35 cellular contexts compared by ENCODE assay signal in genomic region chr2:1818811-1819210, GRCh38.
"Had no signal": no experiment of that assay in that cellular context is flagged by ENCODE, and none has a peak within 500 bp of the region (broad histone marks: within the 10 kb centered on the region; RNA-seq: fewer than 3 reads in every experiment).

No MANE protein-coding gene starts in this region.

- DNase-seq: activated CD4-positive, alpha-beta memory T cell treated with anti-CD3 and anti-CD28 coated beads, Interleukin-2, amount 10 ng/mL, durations not matched to agents 7 days and 5 days; activated CD4-positive, alpha-beta T cell treated with anti-CD3 and anti-CD28 coated beads, Interleukin-2, amount 10 ng/mL, durations not matched to agents 7 days and 5 days; activated CD8-positive, alpha-beta memory T cell treated with anti-CD3 and anti-CD28 coated beads, Interleukin-2, amount 50 U/mL, for 48 hours; activated gamma-delta T cell treated with Interleukin-2 at 50 U/mL for 16 hours; activated naive CD4-positive, alpha-beta T cell treated with anti-CD3 and anti-CD28 coated beads, Interleukin-2, amount 50 U/mL, for 16 hours; activated T-cell treated with anti-CD3 and anti-CD28 coated beads, Interleukin-2, amount 50 U/mL, for 4 hours; amniotic stem cell; central memory CD4-positive, alpha-beta T cell; endodermal cell; foreskin melanocyte; hippocampal formation; left cardiac atrium; left ventricle myocardium superior; mucosa of descending colon; naive B cell; nephron progenitor cell; pancreas; retina; small intestine; stimulated activated CD4-positive, alpha-beta T cell treated with anti-CD3 and anti-CD28 coated beads, Interleukin-1b, Interleukin-23, amount 100 ng/mL, for 48 hours; stimulated activated CD4-positive, alpha-beta T cell treated with anti-CD3 and anti-CD28 coated beads, Interleukin-4, amount 100 ng/mL, for 4 hours; stimulated activated CD8-positive, alpha-beta memory T cell treated with anti-CD3 and anti-CD28 coated beads, Interleukin-4, amount 100 ng/mL, for 48 hours; stimulated activated naive CD8-positive, alpha-beta T cell treated with anti-CD3 and anti-CD28 coated beads, Interleukin-15, amount 100 ng/mL, for 72 hours; substantia nigra; T-helper 17 cell; T1000; thyroid gland; upper lobe of right lung; WERI-Rb-1 had no signal

- H3K27me3 Mint-ChIP-seq: activated CD4-positive, alpha-beta memory T cell treated with anti-CD3 and anti-CD28 coated beads, Interleukin-2, amount 10 ng/mL, durations not matched to agents 7 days and 5 days; activated CD4-positive, alpha-beta T cell treated with anti-CD3 and anti-CD28 coated beads, Interleukin-2, amount 10 ng/mL, durations not matched to agents 7 days and 5 days; activated T-helper 17 cell treated with anti-CD3 and anti-CD28 coated beads, Interleukin-2, amount 50 U/mL, for 72 hours; dendritic cell treated with granulocyte-macrophage colony-stimulating factor and Interleukin-4, amounts not matched to agents 40 ng/mL and 50 ng/mL, for 4 days had no signal

- H3K27ac Mint-ChIP-seq: activated CD4-positive, alpha-beta memory T cell treated with anti-CD3 and anti-CD28 coated beads, Interleukin-2, amount 10 ng/mL, durations not matched to agents 7 days and 5 days; activated CD4-positive, alpha-beta T cell treated with anti-CD3 and anti-CD28 coated beads, Interleukin-2, amount 10 ng/mL, durations not matched to agents 7 days and 5 days; activated T-helper 17 cell treated with anti-CD3 and anti-CD28 coated beads, Interleukin-2, amount 50 U/mL, for 72 hours; dendritic cell treated with granulocyte-macrophage colony-stimulating factor and Interleukin-4, amounts not matched to agents 40 ng/mL and 50 ng/mL, for 4 days; endodermal cell; naive B cell; nephron progenitor cell; stimulated activated memory B cell treated with anti-CD40 and anti-IgM and Interleukin-4, amounts not matched to agents 10 μg/mL and 1 μg/mL and 100 μg/mL, for 72 hours; stimulated activated naive CD8-positive, alpha-beta T cell treated with anti-CD3 and anti-CD28 coated beads, Interleukin-15, amount 100 ng/mL, for 72 hours; T-helper 17 cell had no signal

- H3K27ac ChIP-seq: pancreas, thyroid gland, upper lobe of right lung, WERI-Rb-1 had no signal

- H3K4me3 Mint-ChIP-seq: activated CD4-positive, alpha-beta memory T cell treated with anti-CD3 and anti-CD28 coated beads, Interleukin-2, amount 10 ng/mL, durations not matched to agents 7 days and 5 days; activated CD4-positive, alpha-beta T cell treated with anti-CD3 and anti-CD28 coated beads, Interleukin-2, amount 10 ng/mL, durations not matched to agents 7 days and 5 days; activated T-cell treated with anti-CD3 and anti-CD28 coated beads, Interleukin-2, amount 50 U/mL, for 4 hours; activated T-helper 17 cell treated with anti-CD3 and anti-CD28 coated beads, Interleukin-2, amount 50 U/mL, for 72 hours; dendritic cell treated with granulocyte-macrophage colony-stimulating factor and Interleukin-4, amounts not matched to agents 40 ng/mL and 50 ng/mL, for 4 days; endodermal cell; naive B cell; nephron progenitor cell; stimulated activated memory B cell treated with anti-CD40 and anti-IgM and Interleukin-4, amounts not matched to agents 10 μg/mL and 1 μg/mL and 100 μg/mL, for 72 hours; stimulated activated naive CD8-positive, alpha-beta T cell treated with anti-CD3 and anti-CD28 coated beads, Interleukin-15, amount 100 ng/mL, for 72 hours; T-helper 17 cell had no signal

- H3K4me3 ChIP-seq: breast epithelium, mucosa of descending colon, pancreas, prostate gland, thyroid gland, upper lobe of right lung had no signal

- H3K4me1 Mint-ChIP-seq: activated CD4-positive, alpha-beta memory T cell treated with anti-CD3 and anti-CD28 coated beads, Interleukin-2, amount 10 ng/mL, durations not matched to agents 7 days and 5 days; activated CD4-positive, alpha-beta T cell treated with anti-CD3 and anti-CD28 coated beads, Interleukin-2, amount 10 ng/mL, durations not matched to agents 7 days and 5 days; activated T-helper 17 cell treated with anti-CD3 and anti-CD28 coated beads, Interleukin-2, amount 50 U/mL, for 72 hours; stimulated activated naive CD8-positive, alpha-beta T cell treated with anti-CD3 and anti-CD28 coated beads, Interleukin-15, amount 100 ng/mL, for 72 hours had no signal

- H3K27me3 ChIP-seq: breast epithelium, pancreas, thyroid gland, upper lobe of right lung had no signal

- H3K9me3 Mint-ChIP-seq: activated CD4-positive, alpha-beta memory T cell treated with anti-CD3 and anti-CD28 coated beads, Interleukin-2, amount 10 ng/mL, durations not matched to agents 7 days and 5 days; activated CD4-positive, alpha-beta T cell treated with anti-CD3 and anti-CD28 coated beads, Interleukin-2, amount 10 ng/mL, durations not matched to agents 7 days and 5 days; activated T-cell treated with anti-CD3 and anti-CD28 coated beads, Interleukin-2, amount 50 U/mL, for 4 hours; activated T-helper 17 cell treated with anti-CD3 and anti-CD28 coated beads, Interleukin-2, amount 50 U/mL, for 72 hours; dendritic cell treated with granulocyte-macrophage colony-stimulating factor and Interleukin-4, amounts not matched to agents 40 ng/mL and 50 ng/mL, for 4 days; endodermal cell; naive B cell; nephron progenitor cell; stimulated activated memory B cell treated with anti-CD40 and anti-IgM and Interleukin-4, amounts not matched to agents 10 μg/mL and 1 μg/mL and 100 μg/mL, for 72 hours; stimulated activated naive CD8-positive, alpha-beta T cell treated with anti-CD3 and anti-CD28 coated beads, Interleukin-15, amount 100 ng/mL, for 72 hours had no signal

- FAIRE-seq: keratinocyte, pancreas, small intestine had no signal

- H3K36me3 Mint-ChIP-seq: naive B cell; stimulated activated memory B cell treated with anti-CD40 and anti-IgM and Interleukin-4, amounts not matched to agents 10 μg/mL and 1 μg/mL and 100 μg/mL, for 72 hours had no signal

- H3K36me3 ChIP-seq: breast epithelium, pancreas, prostate gland, thyroid gland, upper lobe of right lung, WERI-Rb-1 had no signal

- H3K4me1 ChIP-seq: pancreas, upper lobe of right lung had no signal

- H3K9me3 ChIP-seq: breast epithelium, mucosa of descending colon, pancreas, prostate gland, thyroid gland, upper lobe of right lung had no signal
